1 cellular context compared by ENCODE assay signal in the genomic region with DNA sequence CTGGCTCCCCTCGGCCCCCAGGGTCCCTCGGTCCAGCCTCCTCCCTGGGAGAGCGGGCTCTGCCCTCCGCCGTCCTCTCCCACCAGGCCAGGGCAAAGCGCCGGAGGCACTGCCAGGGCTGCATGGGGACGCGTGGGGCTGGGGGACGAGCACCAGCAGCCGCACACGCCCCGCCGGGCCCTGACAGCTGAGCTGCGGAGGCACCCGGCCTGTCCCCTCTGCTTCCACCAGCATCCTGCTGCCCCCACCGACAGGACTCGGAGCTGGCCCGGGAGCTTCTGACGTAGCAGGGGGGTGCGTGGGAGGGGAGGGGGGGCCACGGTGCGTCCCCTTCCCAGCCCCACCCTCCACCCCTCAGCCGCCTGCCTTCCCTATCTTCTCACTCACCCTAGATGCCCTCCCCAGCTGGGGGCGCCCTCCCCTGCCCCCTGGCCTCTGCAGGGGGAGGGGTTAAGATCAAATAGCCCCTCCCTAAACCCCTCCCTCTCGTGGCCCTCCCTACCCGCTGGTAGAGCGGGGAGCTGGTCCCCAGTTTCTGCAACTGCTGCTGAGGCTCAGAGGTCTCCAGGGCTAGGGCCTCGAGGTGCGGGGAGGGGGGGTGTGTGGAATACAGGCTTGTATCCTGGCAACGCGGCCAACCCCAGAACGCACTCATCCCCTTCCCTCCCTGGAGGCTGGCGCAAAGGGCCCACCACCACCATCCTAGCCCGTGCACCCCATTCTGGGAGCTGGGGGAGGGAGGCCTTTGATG.
TF ChIP-seq lines count a peak whose summit lies in the region.

No MANE protein-coding gene starts in this region.

TF ChIP-seq in IMR-90, 13 proteins besides CTCF, POLR2A, EP300 and RAD21 (continued from another document):
- TF ChIP-seq, protein P1, sequence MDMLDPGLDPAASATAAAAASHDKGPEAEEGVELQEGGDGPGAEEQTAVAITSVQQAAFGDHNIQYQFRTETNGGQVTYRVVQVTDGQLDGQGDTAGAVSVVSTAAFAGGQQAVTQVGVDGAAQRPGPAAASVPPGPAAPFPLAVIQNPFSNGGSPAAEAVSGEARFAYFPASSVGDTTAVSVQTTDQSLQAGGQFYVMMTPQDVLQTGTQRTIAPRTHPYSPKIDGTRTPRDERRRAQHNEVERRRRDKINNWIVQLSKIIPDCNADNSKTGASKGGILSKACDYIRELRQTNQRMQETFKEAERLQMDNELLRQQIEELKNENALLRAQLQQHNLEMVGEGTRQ (IDR thresholded peaks at IDR 0.05; ENCODE audit: low read depth, low read length), result no peak
- TF ChIP-seq ELK1 (IDR thresholded peaks at IDR 0.05; ENCODE audit: borderline replicate concordance, low read depth, low read length), result no peak
TF ChIP-seq in IMR-90: peak in this region for 0.
